8 cellular contexts compared by ENCODE assay signal in genomic region chr2:111412841-111413650, GRCh38.
A peak's percentile ranks its signal among the peaks of the same experiment; 100 is the strongest.
DNase-seq lines count a peak whose midpoint lies in the region; ATAC-seq and TF ChIP-seq lines count a peak whose summit lies in the region.
"Not testable (repeated sequence)": the region's sequence is repeated elsewhere in the genome, so short reads cannot be mapped to it uniquely, and the experiment has no call there.

No MANE protein-coding gene starts in this region.

- not testable (repeated sequence) for H3K9me3 Mint-ChIP-seq in activated B cell treated with CpG ODN at 0.5 μM for 24 hours; activated CD8-positive, alpha-beta memory T cell treated with anti-CD3 and anti-CD28 coated beads, Interleukin-2, amount 10 ng/mL, durations not matched to agents 7 days and 5 days (ENCODE audit: low read depth); activated naive CD8-positive, alpha-beta T cell treated with anti-CD3 and anti-CD28 coated beads for 36 hours; dendritic cell treated with granulocyte-macrophage colony-stimulating factor and Interleukin-4, amounts not matched to agents 40 ng/mL and 50 ng/mL, for 4 days; immature natural killer cell; natural killer cell; stimulated activated effector memory CD8-positive, alpha-beta T cell treated with anti-CD3 and anti-CD28 coated beads, Interleukin-12 subunit alpha, Interleukin-12 subunit beta, amount 100 ng/mL, for 72 hours

- H3K27ac Mint-ChIP-seq in activated B cell treated with CpG ODN at 0.5 μM for 24 hours (peak overlapping the region; percentile 22), immature natural killer cell (peak overlapping the region; percentile 53 to 75 (median 69)), natural killer cell (peak overlapping the region; percentile 59 to 77)
- peak overlapping the region; percentile 29 for H3K27ac Mint-ChIP-seq in activated CD8-positive, alpha-beta memory T cell treated with anti-CD3 and anti-CD28 coated beads, Interleukin-2, amount 10 ng/mL, durations not matched to agents 7 days and 5 days
- H3K27ac Mint-ChIP-seq in activated naive CD8-positive, alpha-beta T cell treated with anti-CD3 and anti-CD28 coated beads for 36 hours = peak overlapping the region; percentile 34
- peak overlapping the region; percentile 51 for H3K27ac Mint-ChIP-seq in dendritic cell treated with granulocyte-macrophage colony-stimulating factor and Interleukin-4, amounts not matched to agents 40 ng/mL and 50 ng/mL, for 4 days
- not testable (repeated sequence) for H3K27ac Mint-ChIP-seq in stimulated activated effector memory CD8-positive, alpha-beta T cell treated with anti-CD3 and anti-CD28 coated beads, Interleukin-12 subunit alpha, Interleukin-12 subunit beta, amount 100 ng/mL, for 72 hours

- ATAC-seq in activated B cell treated with CpG ODN at 0.5 μM for 24 hours (ENCODE audit: low read depth) = not testable (repeated sequence)
- peak; percentile 44 for ATAC-seq in activated CD8-positive, alpha-beta memory T cell treated with anti-CD3 and anti-CD28 coated beads, Interleukin-2, amount 10 ng/mL, durations not matched to agents 7 days and 5 days
- peak; percentile 62 to 75 (median 71) for ATAC-seq in natural killer cell
- ATAC-seq in stimulated activated effector memory CD8-positive, alpha-beta T cell treated with anti-CD3 and anti-CD28 coated beads, Interleukin-12 subunit alpha, Interleukin-12 subunit beta, amount 100 ng/mL, for 72 hours = peak; percentile 77

- POLR2A ChIA-PET in activated B cell treated with CpG ODN at 0.5 μM for 24 hours (lab: Charles Lee) = not testable (repeated sequence)

- H3K27me3 Mint-ChIP-seq in activated B cell treated with CpG ODN at 0.5 μM for 24 hours; activated CD8-positive, alpha-beta memory T cell treated with anti-CD3 and anti-CD28 coated beads, Interleukin-2, amount 10 ng/mL, durations not matched to agents 7 days and 5 days; activated naive CD8-positive, alpha-beta T cell treated with anti-CD3 and anti-CD28 coated beads for 36 hours; dendritic cell treated with granulocyte-macrophage colony-stimulating factor and Interleukin-4, amounts not matched to agents 40 ng/mL and 50 ng/mL, for 4 days; immature natural killer cell (ENCODE audit: low read depth in 3 of 3); natural killer cell (ENCODE audit: low read depth in 2 of 2): not testable (repeated sequence)

- CTCF ChIA-PET in activated B cell treated with CpG ODN at 0.5 μM for 24 hours (lab: Charles Lee); activated CD8-positive, alpha-beta memory T cell treated with anti-CD3 and anti-CD28 coated beads, Interleukin-2, amount 10 ng/mL, durations not matched to agents 7 days and 5 days (lab: Charles Lee): not testable (repeated sequence)

- DNase-seq in CD1c-positive myeloid dendritic cell (ENCODE audit: extremely low spot score) = peak; percentile 28
- DNase-seq in activated B cell treated with CpG ODN at 0.5 μM for 24 hours; activated CD8-positive, alpha-beta memory T cell treated with anti-CD3 and anti-CD28 coated beads, Interleukin-2, amount 10 ng/mL, durations not matched to agents 7 days and 5 days; activated naive CD8-positive, alpha-beta T cell treated with anti-CD3 and anti-CD28 coated beads for 36 hours; immature natural killer cell; natural killer cell; stimulated activated effector memory CD8-positive, alpha-beta T cell treated with anti-CD3 and anti-CD28 coated beads, Interleukin-12 subunit alpha, Interleukin-12 subunit beta, amount 100 ng/mL, for 72 hours (ENCODE audit: low spot score in 2 of 2): not testable (repeated sequence)

- not testable (repeated sequence) for H3K36me3 Mint-ChIP-seq in activated B cell treated with CpG ODN at 0.5 μM for 24 hours (ENCODE audit: low read depth); activated CD8-positive, alpha-beta memory T cell treated with anti-CD3 and anti-CD28 coated beads, Interleukin-2, amount 10 ng/mL, durations not matched to agents 7 days and 5 days; activated naive CD8-positive, alpha-beta T cell treated with anti-CD3 and anti-CD28 coated beads for 36 hours; dendritic cell treated with granulocyte-macrophage colony-stimulating factor and Interleukin-4, amounts not matched to agents 40 ng/mL and 50 ng/mL, for 4 days (ENCODE audit: low read depth); immature natural killer cell; natural killer cell; stimulated activated effector memory CD8-positive, alpha-beta T cell treated with anti-CD3 and anti-CD28 coated beads, Interleukin-12 subunit alpha, Interleukin-12 subunit beta, amount 100 ng/mL, for 72 hours

- H3K4me3 Mint-ChIP-seq in activated B cell treated with CpG ODN at 0.5 μM for 24 hours; activated CD8-positive, alpha-beta memory T cell treated with anti-CD3 and anti-CD28 coated beads, Interleukin-2, amount 10 ng/mL, durations not matched to agents 7 days and 5 days; activated naive CD8-positive, alpha-beta T cell treated with anti-CD3 and anti-CD28 coated beads for 36 hours; dendritic cell treated with granulocyte-macrophage colony-stimulating factor and Interleukin-4, amounts not matched to agents 40 ng/mL and 50 ng/mL, for 4 days; natural killer cell; stimulated activated effector memory CD8-positive, alpha-beta T cell treated with anti-CD3 and anti-CD28 coated beads, Interleukin-12 subunit alpha, Interleukin-12 subunit beta, amount 100 ng/mL, for 72 hours: not testable (repeated sequence)
- H3K4me3 Mint-ChIP-seq in immature natural killer cell = peak overlapping the region in 2 of 5 donors; percentile 33 to 53

- peaks cover 11% of the 10 kb centered on the region for H3K4me1 Mint-ChIP-seq in activated B cell treated with CpG ODN at 0.5 μM for 24 hours
- not testable (repeated sequence) for H3K4me1 Mint-ChIP-seq in activated CD8-positive, alpha-beta memory T cell treated with anti-CD3 and anti-CD28 coated beads, Interleukin-2, amount 10 ng/mL, durations not matched to agents 7 days and 5 days; activated naive CD8-positive, alpha-beta T cell treated with anti-CD3 and anti-CD28 coated beads for 36 hours
- peaks cover 15% of the 10 kb centered on the region for H3K4me1 Mint-ChIP-seq in dendritic cell treated with granulocyte-macrophage colony-stimulating factor and Interleukin-4, amounts not matched to agents 40 ng/mL and 50 ng/mL, for 4 days (ENCODE audit: low read depth)
- peaks cover 13 to 18% of the 10 kb centered on the region in 2 donors for H3K4me1 Mint-ChIP-seq in immature natural killer cell
- peaks cover 15 to 17% of the 10 kb centered on the region in 2 donors for H3K4me1 Mint-ChIP-seq in natural killer cell
- peaks cover 13% of the 10 kb centered on the region for H3K4me1 Mint-ChIP-seq in stimulated activated effector memory CD8-positive, alpha-beta T cell treated with anti-CD3 and anti-CD28 coated beads, Interleukin-12 subunit alpha, Interleukin-12 subunit beta, amount 100 ng/mL, for 72 hours

- intact Hi-C loops in activated B cell treated with CpG ODN at 0.5 μM for 24 hours (cut with micrococcal nuclease); dendritic cell treated with granulocyte-macrophage colony-stimulating factor and Interleukin-4, amounts not matched to agents 40 ng/mL and 50 ng/mL, for 4 days (cut with micrococcal nuclease); natural killer cell (cut with micrococcal nuclease): not testable (repeated sequence)

- TF ChIP-seq CTCF in activated B cell treated with CpG ODN at 0.5 μM for 24 hours (IDR thresholded peaks at IDR 0.05); natural killer cell (IDR thresholded peaks at IDR 0.05): not testable (repeated sequence)
